14 cellular contexts compared by ENCODE assay signal in genomic region chr12:50354908-50355307, GRCh38. TPM values are rescaled to one million over a fixed set of nuclear protein-coding genes. Genes with fewer than 3 reads are reported as not detected.
DNase-seq lines count a peak whose midpoint lies in the region; ATAC-seq, FAIRE-seq and TF ChIP-seq lines count a peak whose summit lies in the region.
"Had no signal": no experiment of that assay in that cellular context is flagged by ENCODE, and none has a peak within 500 bp of the region (broad histone marks: within the 10 kb centered on the region; RNA-seq: fewer than 3 reads in every experiment).

No MANE protein-coding gene starts in this region.

- H3K27me3 ChIP-seq in BLaER1 (no peaks in the 10 kb centered on the region), IMR-90 (ENCODE audit: control insufficient read depth, insufficient read depth, low read length) (no peaks in the 10 kb centered on the region; the same call in none of the 2 replicates), SJSA1 (replicated peaks) (no peaks in the 10 kb centered on the region), HepG2 (ENCODE audit: control insufficient read depth in 1 of 2, insufficient read depth in 2 of 2, low read length in 2 of 2) (no peaks in the 10 kb centered on the region), lower lobe of right lung (ENCODE audit: low read depth) (no peaks in the 10 kb centered on the region)

- H3K9me3 Mint-ChIP-seq in progenitor cell of endocrine pancreas (ENCODE audit: low read depth) = no peaks in the 10 kb centered on the region
- H3K9me3 Mint-ChIP-seq: CD4-positive, alpha-beta memory T cell had no signal

- H3K9me3 ChIP-seq in BLaER1 = no peaks in the 10 kb centered on the region
- H3K9me3 ChIP-seq in IMR-90 (ENCODE audit: control insufficient read depth, insufficient read depth, low read length) = no peaks in the 10 kb centered on the region
- no peaks in the 10 kb centered on the region for H3K9me3 ChIP-seq in SJSA1 (replicated peaks)
- H3K9me3 ChIP-seq in HepG2 (ENCODE audit: low read length) = no peaks in the 10 kb centered on the region
- H3K9me3 ChIP-seq in lower lobe of right lung = no peaks in the 10 kb centered on the region

- H3K23ac ChIP-seq in IMR-90 (ENCODE audit: low read depth, low read length) = no peak overlapping the region

- no peak for FAIRE-seq in HepG2 (lab: Jason Lieb, UNC)
- FAIRE-seq: HTR-8/SVneo had no signal

- no peaks in the 10 kb centered on the region; the same call in 1 of the 2 replicates for H3K9me1 ChIP-seq in IMR-90 (ENCODE audit: insufficient read depth, low read length)

- no peak overlapping the region for H3K18ac ChIP-seq in IMR-90 (ENCODE audit: low read depth, low read length)

- H3K36me3 ChIP-seq in BLaER1 (no peaks in the 10 kb centered on the region), IMR-90 (ENCODE audit: control insufficient read depth, insufficient read depth, low read length) (no peaks in the 10 kb centered on the region), SJSA1 (no peaks in the 10 kb centered on the region), HepG2 (replicated peaks in 1 of 2; ENCODE audit: control insufficient read depth in 1 of 2, insufficient read depth in 2 of 2, low read length in 2 of 2) (no peaks in the 10 kb centered on the region), lower lobe of right lung (no peaks in the 10 kb centered on the region)

- peaks cover 19% of the 10 kb centered on the region for H3K4me1 ChIP-seq in BLaER1
- peaks cover 8% of the 10 kb centered on the region for H3K4me1 ChIP-seq in IMR-90 (ENCODE audit: control insufficient read depth, insufficient read depth, low read length)
- H3K4me1 ChIP-seq in SJSA1 (replicated peaks) = peaks cover 18% of the 10 kb centered on the region
- H3K4me1 ChIP-seq in HepG2 (ENCODE audit: insufficient read depth, low read length) = peaks cover 26% of the 10 kb centered on the region
- H3K4me1 ChIP-seq in lower lobe of right lung = peaks cover 15% of the 10 kb centered on the region

- H4K5ac ChIP-seq in IMR-90 (ENCODE audit: low read depth, low read length) = peak overlapping the region; percentile 34; the same call in 1 of the 2 replicates

- H3K4me3 Mint-ChIP-seq in progenitor cell of endocrine pancreas (ENCODE audit: low read depth) = no peak overlapping the region
- H3K4me3 Mint-ChIP-seq: CD4-positive, alpha-beta memory T cell had no signal

- H2AFZ ChIP-seq in IMR-90 (replicated peaks; ENCODE audit: low read length, poor library complexity) (no peak overlapping the region), HepG2 (ENCODE audit: low read length) (no peak overlapping the region)

- no peak for ATAC-seq in IMR-90 (ENCODE audit: low read depth)
- ATAC-seq in HepG2 = no peak
- no peak for ATAC-seq in lower lobe of right lung

- H3K9ac ChIP-seq in BLaER1 = no peak overlapping the region
- H3K9ac ChIP-seq in IMR-90 (ENCODE audit: low read depth, low read length) = no peak overlapping the region
- no peak overlapping the region for H3K9ac ChIP-seq in HepG2 (ENCODE audit: insufficient read depth, low read depth, low read length)

- CTCF ChIA-PET in IMR-90 (lab: Yijun Ruan, JAX) = no interaction called here
- CTCF ChIA-PET in HepG2 (lab: Yijun Ruan, JAX; ENCODE audit: low intra/inter-chr PET ratio, low total read pairs) = no interaction called here

- in situ Hi-C loops in IMR-90 (cut with MboI; ENCODE audit: low sequenced_read_pairs) (no loop called here), HepG2 (cut with HindIII; ENCODE audit: extremely low pct_ligation_motif_present, low pct_unique_long_range_greater_than_20kb) (no loop called here)

- H3K79me2 ChIP-seq in HepG2 (ENCODE audit: insufficient read depth, low read length) = no peaks in the 10 kb centered on the region

- H3K79me1 ChIP-seq in IMR-90 (ENCODE audit: low read depth in 1 of 2, low read length in 2 of 2) = no peaks in the 10 kb centered on the region

- H3K27me3 Mint-ChIP-seq in progenitor cell of endocrine pancreas = no peaks in the 10 kb centered on the region

- no peak overlapping the region for H2AK9ac ChIP-seq in IMR-90 (replicated peaks; ENCODE audit: low read depth, low read length, poor library complexity)

- no peak overlapping the region for H2BK5ac ChIP-seq in IMR-90 (ENCODE audit: low read depth, low read length, poor library complexity, severe bottlenecking)

- no TSS peak for BruUV-seq in IMR-90 (replicated peaks; lab: Mats Ljungman, UMichigan)
- no TSS peak for BruUV-seq in HepG2 (replicated peaks; lab: Mats Ljungman, UMichigan)

- dilution Hi-C loops in IMR-90 (cut with HindIII; ENCODE audit: low sequenced_read_pairs, unreplicated experiment) = no loop called here

- H3K27ac Mint-ChIP-seq in progenitor cell of endocrine pancreas = no peak overlapping the region

- H2BK20ac ChIP-seq in IMR-90 (ENCODE audit: low read depth, low read length) = no peak overlapping the region; the same call in 1 of the 2 replicates

- H3K4me3 ChIP-seq in BLaER1 (no peak overlapping the region), IMR-90 (ENCODE audit: insufficient read depth, low read depth, low read length) (no peak overlapping the region), SJSA1 (no peak overlapping the region), HepG2 (replicated peaks in 1 of 3; ENCODE audit: insufficient read depth in 1 of 3, low read depth in 2 of 3, low read length in 3 of 3) (no peak overlapping the region), lower lobe of right lung (no peak overlapping the region)

- no peak overlapping the region for H2BK15ac ChIP-seq in IMR-90 (ENCODE audit: low read depth, low read length)

- TF ChIP-seq CTCF in IMR-90 (conservative IDR thresholded peaks at IDR 0.05; ENCODE audit: low read depth, low read length) = no peak
- no peak for TF ChIP-seq CTCF in HepG2 (CRISPR knock-in tag; IDR thresholded peaks at IDR 0.05)
- no peak for TF ChIP-seq CTCF in progenitor cell of endocrine pancreas (IDR thresholded peaks at IDR 0.05; ENCODE audit: unreplicated experiment)
- no peak for TF ChIP-seq CTCF in lower lobe of right lung (IDR thresholded peaks at IDR 0.05)

- POLR2A ChIA-PET in IMR-90 (lab: Charles Lee; ENCODE audit: unreplicated experiment) (no interaction called here), HepG2 (lab: Yijun Ruan, JAX) (no interaction called here)

- 0 out of 2 replicates have a peak overlapping the region, but pooled peaks have one; percentile 37 for H3K14ac ChIP-seq in IMR-90 (replicated peaks; ENCODE audit: low read depth, low read length)

- no peaks in the 10 kb centered on the region for H3K4me1 Mint-ChIP-seq in progenitor cell of endocrine pancreas (ENCODE audit: low read depth)
- H3K4me1 Mint-ChIP-seq: CD4-positive, alpha-beta memory T cell had no signal

- DNase-seq in IMR-90 (no peak), SJSA1 (ENCODE audit: low read depth in 1 of 2, low spot score in 2 of 2) (no peak), HepG2 (ENCODE audit: low spot score) (no peak), superior temporal gyrus (ENCODE audit: extremely low spot score) (no peak), progenitor cell of endocrine pancreas (ENCODE audit: low spot score, unreplicated experiment) (no peak), NCI-H146 treated with DMSO at 0.1 percent for 48 hours (lab: John Stamatoyannopoulos, UW; ENCODE audit: unreplicated experiment) (no peak), lower lobe of right lung (no peak)
- DNase-seq: CD4-positive, alpha-beta memory T cell; NCI-H1930; NCI-H524; T-helper 1 cell had no signal

- intact Hi-C loops in IMR-90 (cut with micrococcal nuclease) = no loop called here
- intact Hi-C loops in HepG2 (cut with micrococcal nuclease; ENCODE audit: unreplicated experiment) = loop anchor here (1.0 kb wide), 1 partner anchor 24 kb away; no protein-coding TSS in a partner anchor
- intact Hi-C loops in lower lobe of right lung (cut with DNase I) = no loop called here

- H3K56ac ChIP-seq in IMR-90 (ENCODE audit: extremely low read depth, insufficient read depth, low read length) = no peak overlapping the region

- no peak overlapping the region for H4K91ac ChIP-seq in IMR-90 (ENCODE audit: insufficient read depth, low read depth, low read length)

- H4K8ac ChIP-seq in IMR-90 (ENCODE audit: low read depth in 2 of 2, low read length in 2 of 2) = peak overlapping the region in 1 of 2 experiments; percentile 13; a peak in 1 of 4 replicates

- no peaks in the 10 kb centered on the region for H4K20me1 ChIP-seq in BLaER1
- no peaks in the 10 kb centered on the region for H4K20me1 ChIP-seq in IMR-90 (ENCODE audit: insufficient read depth, low read length)
- H4K20me1 ChIP-seq in HepG2 (ENCODE audit: insufficient read depth, low read length) = no peaks in the 10 kb centered on the region

- WGBS in IMR-90 (ENCODE audit: extremely low coverage in 2 of 2, insufficient read length in 1 of 2), 2 experiments = no CpG with 5 or more reads among the region's 2 CpGs
- WGBS in HepG2 (ENCODE audit: low lambda C conversion rate) = 2% methylated on average over 2 of the region's 2 CpGs

- H3K4me2 ChIP-seq in BLaER1 (peak overlapping the region; percentile 68; the same call in 1 of the 2 replicates), IMR-90 (ENCODE audit: low read depth, low read length) (peak overlapping the region; percentile 72; the same call in 1 of the 2 replicates), HepG2 (ENCODE audit: low read depth, low read length) (no peak overlapping the region)

- no peak overlapping the region for H3K4ac ChIP-seq in IMR-90 (ENCODE audit: low read depth, low read length)

- no peak overlapping the region; the same call in 1 of the 2 replicates for H2BK120ac ChIP-seq in IMR-90 (ENCODE audit: low read depth, low read length)

- no peak overlapping the region for H2AK5ac ChIP-seq in IMR-90 (ENCODE audit: low read depth, low read length)

- H3K27ac ChIP-seq in BLaER1 = no peak overlapping the region
- no peak overlapping the region for H3K27ac ChIP-seq in IMR-90 (ENCODE audit: insufficient read depth, low read length)
- peak overlapping the region; percentile 6; the same call in 1 of the 2 replicates for H3K27ac ChIP-seq in SJSA1
- H3K27ac ChIP-seq in HepG2 (ENCODE audit: extremely low read length, insufficient read depth, low read length) = no peak overlapping the region
- no peak overlapping the region for H3K27ac ChIP-seq in lower lobe of right lung

- TF ChIP-seq RAD21 in IMR-90 (IDR thresholded peaks at IDR 0.05; ENCODE audit: low read length) (no peak), HepG2 (CRISPR knock-in tag; IDR thresholded peaks at IDR 0.05) (no peak)

- TF ChIP-seq EP300 in HepG2 (IDR thresholded peaks at IDR 0.05; ENCODE audit: low read depth in 2 of 2, low read length in 2 of 2) (no peak), HepG2 (CRISPR knock-in tag; IDR thresholded peaks at IDR 0.05; ENCODE audit: borderline replicate concordance) (no peak)

- H3K36me3 Mint-ChIP-seq in progenitor cell of endocrine pancreas (ENCODE audit: insufficient read depth) = no peaks in the 10 kb centered on the region
- H3K36me3 Mint-ChIP-seq: CD4-positive, alpha-beta memory T cell had no signal

- no peak for TF ChIP-seq POLR2A in IMR-90 (IDR thresholded peaks at IDR 0.05; ENCODE audit: low read depth, low read length)
- no peak for TF ChIP-seq POLR2A in HepG2 (IDR thresholded peaks at IDR 0.05; ENCODE audit: insufficient read depth in 1 of 2, low read depth in 2 of 2, low read length in 2 of 2)

RNA-seq across cellular contexts. Expression of gene FAM186A, which starts 41.5 kb away (rescaled TPM):
- not detected in 2 replicates for total RNA-seq in IMR-90 (2012; rRNA removed)
- polyA plus RNA-seq in IMR-90 (2012; rRNA removed) = not detected in 2 replicates
- polyA plus RNA-seq in IMR-90 (2012; cell fraction: cytosol; rRNA removed) = not detected in 2 replicates
- polyA plus RNA-seq in IMR-90 (2012; cell fraction: nucleus; rRNA removed; ENCODE audit: low replicate concordance) = not detected in 2 replicates
- 0.03 TPM in 1 of 2 replicates, not detected in the other for total RNA-seq in SJSA1 (2014; rRNA removed; shearing (Covaris generic))
- not detected in 2 replicates for total RNA-seq in HepG2 (2016; rRNA removed; fragmentation: Illumina TruSeq; extraction: Trizol)
- not detected in 2 replicates for total RNA-seq in HepG2 (2016; cell fraction: cytosol; rRNA removed; fragmentation: Illumina TruSeq; extraction: Trizol; ENCODE audit: low read depth)
- not detected in 2 replicates for total RNA-seq in HepG2 (2016; cell fraction: insoluble cytoplasmic fraction; rRNA removed; fragmentation: Illumina TruSeq; extraction: Trizol)
- total RNA-seq in HepG2 (2016; cell fraction: membrane; rRNA removed; fragmentation: Illumina TruSeq; extraction: Trizol) = not detected in 2 replicates
- total RNA-seq in HepG2 (2016; cell fraction: nucleus; rRNA removed; fragmentation: Illumina TruSeq; extraction: Trizol) = not detected in 2 replicates
- polyA plus RNA-seq in HepG2 (2011; rRNA removed) = not detected in 2 replicates
- polyA plus RNA-seq in HepG2 (2011; cell fraction: cytosol; rRNA removed) = not detected in 2 replicates
- polyA plus RNA-seq in HepG2 (2011; cell fraction: nucleus; rRNA removed) = not detected in 2 replicates
- 0.09 and 0.17 TPM in 2 replicates for polyA plus RNA-seq in HepG2 (2012)
- polyA plus RNA-seq in HepG2 (2016; cell fraction: cytosol; fragmentation: Illumina TruSeq; extraction: Trizol; ENCODE audit: low read depth) = not detected in 2 replicates
- polyA plus RNA-seq in HepG2 (2016; cell fraction: insoluble cytoplasmic fraction; fragmentation: Illumina TruSeq; extraction: Trizol; ENCODE audit: low read depth) = not detected in 2 replicates
- polyA plus RNA-seq in HepG2 (2016; cell fraction: membrane; fragmentation: Illumina TruSeq; extraction: Trizol; ENCODE audit: low read depth) = not detected in 2 replicates
- not detected in 2 replicates for polyA plus RNA-seq in HepG2 (2016; cell fraction: nucleus; fragmentation: Illumina TruSeq; extraction: Trizol; ENCODE audit: insufficient read depth, low read depth)
- not detected in 2 replicates for polyA minus RNA-seq in HepG2 (2011; rRNA and poly(A)+ RNA removed; ENCODE audit: low replicate concordance)
- not detected in 2 replicates for polyA minus RNA-seq in HepG2 (2011; cell fraction: cytosol; rRNA and poly(A)+ RNA removed)
- polyA minus RNA-seq in HepG2 (2011; cell fraction: nucleus; rRNA and poly(A)+ RNA removed) = not detected in 2 replicates
- total RNA-seq in progenitor cell of endocrine pancreas = not detected in 2 replicates
- not detected for total RNA-seq in lower lobe of right lung
- total RNA-seq: CD4-positive, alpha-beta memory T cell; SK-MEL-5 had no signal

RNA-seq across cellular contexts. Expression of gene LARP4, which starts 45.8 kb away (rescaled TPM):
- total RNA-seq in IMR-90 (2012; rRNA removed) (41.7 and 42.5 TPM in 2 replicates), HepG2 (2016; rRNA removed; fragmentation: Illumina TruSeq; extraction: Trizol) (42.7 and 56.2 TPM in 2 replicates), progenitor cell of endocrine pancreas (58.5 and 64.2 TPM in 2 replicates), lower lobe of right lung (62.2 TPM)
- polyA plus RNA-seq in IMR-90 (2012; rRNA removed) (8.9 and 11.3 TPM in 2 replicates), HepG2 (2011; rRNA removed) (14.3 and 16.4 TPM in 2 replicates)
- polyA plus RNA-seq in IMR-90 (2012; cell fraction: cytosol; rRNA removed) = 2.5 and 3.1 TPM in 2 replicates
- 1.9 and 13.0 TPM in 2 replicates for polyA plus RNA-seq in IMR-90 (2012; cell fraction: nucleus; rRNA removed; ENCODE audit: low replicate concordance)
- total RNA-seq in SJSA1 (2014; rRNA removed; shearing (Covaris generic)) = 20.9 and 38.1 TPM in 2 replicates
- total RNA-seq in HepG2 (2016; cell fraction: cytosol; rRNA removed; fragmentation: Illumina TruSeq; extraction: Trizol; ENCODE audit: low read depth) = 70.2 and 72.2 TPM in 2 replicates
- total RNA-seq in HepG2 (2016; cell fraction: insoluble cytoplasmic fraction; rRNA removed; fragmentation: Illumina TruSeq; extraction: Trizol) = 41.4 and 53.3 TPM in 2 replicates
- total RNA-seq in HepG2 (2016; cell fraction: membrane; rRNA removed; fragmentation: Illumina TruSeq; extraction: Trizol) = 33.7 and 42.9 TPM in 2 replicates
- total RNA-seq in HepG2 (2016; cell fraction: nucleus; rRNA removed; fragmentation: Illumina TruSeq; extraction: Trizol) = 34.7 and 45.0 TPM in 2 replicates
- polyA plus RNA-seq in HepG2 (2011; cell fraction: cytosol; rRNA removed) = 6.7 and 10.3 TPM in 2 replicates
- 13.8 and 14.8 TPM in 2 replicates for polyA plus RNA-seq in HepG2 (2011; cell fraction: nucleus; rRNA removed)
- polyA plus RNA-seq in HepG2 (2012) = 27.3 and 29.0 TPM in 2 replicates
- 2.3 and 3.5 TPM in 2 replicates for polyA plus RNA-seq in HepG2 (2016; cell fraction: cytosol; fragmentation: Illumina TruSeq; extraction: Trizol; ENCODE audit: low read depth)
- 34.1 and 35.2 TPM in 2 replicates for polyA plus RNA-seq in HepG2 (2016; cell fraction: insoluble cytoplasmic fraction; fragmentation: Illumina TruSeq; extraction: Trizol; ENCODE audit: low read depth)
- 7.6 and 9.3 TPM in 2 replicates for polyA plus RNA-seq in HepG2 (2016; cell fraction: membrane; fragmentation: Illumina TruSeq; extraction: Trizol; ENCODE audit: low read depth)
- polyA plus RNA-seq in HepG2 (2016; cell fraction: nucleus; fragmentation: Illumina TruSeq; extraction: Trizol; ENCODE audit: insufficient read depth, low read depth) = 40.4 and 43.1 TPM in 2 replicates
- 18.5 and 42.4 TPM in 2 replicates for polyA minus RNA-seq in HepG2 (2011; rRNA and poly(A)+ RNA removed; ENCODE audit: low replicate concordance)
- polyA minus RNA-seq in HepG2 (2011; cell fraction: cytosol; rRNA and poly(A)+ RNA removed) = 35.6 and 41.1 TPM in 2 replicates
- polyA minus RNA-seq in HepG2 (2011; cell fraction: nucleus; rRNA and poly(A)+ RNA removed) = 55.0 and 68.4 TPM in 2 replicates
